ENCODE assay signal across 9 cellular contexts in the genomic region with DNA sequence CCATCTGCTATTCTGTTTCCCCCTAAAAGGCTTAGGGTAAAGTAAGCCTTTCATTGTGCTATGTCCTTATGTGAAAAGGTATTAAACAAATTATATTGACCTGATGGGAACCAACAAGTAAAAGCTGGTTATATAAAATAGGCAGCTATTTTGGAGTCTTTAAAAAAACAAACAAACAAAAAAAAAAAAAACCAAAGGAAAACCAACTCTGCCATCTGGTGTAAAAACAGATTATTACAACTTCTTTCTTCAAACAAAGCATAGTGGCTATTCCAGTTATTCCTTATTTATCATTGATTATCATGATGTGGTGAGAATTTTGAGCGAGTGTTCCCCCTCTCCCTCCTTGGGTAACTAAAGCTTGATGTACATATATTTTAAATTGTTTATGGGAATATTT.
A peak's percentile ranks its signal among the peaks of the same experiment; 100 is the strongest.
DNase-seq lines count a peak whose midpoint lies in the region; ATAC-seq and TF ChIP-seq lines count a peak whose summit lies in the region.
"Had no signal": no experiment of that assay in that cellular context is flagged by ENCODE, and none has a peak within 500 bp of the region (broad histone marks: within the 10 kb centered on the region; RNA-seq: fewer than 3 reads in every experiment).

No MANE protein-coding gene starts in this region.

- peak; percentile 74 for TF ChIP-seq CTCF in CD8-positive, alpha-beta T cell (IDR thresholded peaks at IDR 0.05)
- TF ChIP-seq CTCF in IMR-90 (conservative IDR thresholded peaks at IDR 0.05; ENCODE audit: low read depth, low read length) (peak; percentile 62), MCF 10A (IDR thresholded peaks at IDR 0.05; ENCODE audit: unreplicated experiment) (peak; percentile 57)

- H4K91ac ChIP-seq in IMR-90 (ENCODE audit: insufficient read depth, low read depth, low read length): no peak overlapping the region

- no peaks in the 10 kb centered on the region for H3K36me3 ChIP-seq in CD8-positive, alpha-beta T cell (ENCODE audit: insufficient read depth, low read length)
- no peaks in the 10 kb centered on the region for H3K36me3 ChIP-seq in IMR-90 (ENCODE audit: control insufficient read depth, insufficient read depth, low read length)

- H4K20me1 ChIP-seq in IMR-90 (ENCODE audit: insufficient read depth, low read length): no peaks in the 10 kb centered on the region

- H3K4me3 ChIP-seq in CD8-positive, alpha-beta T cell (ENCODE audit: low read depth, low read length): no peak overlapping the region
- no peak overlapping the region for H3K4me3 ChIP-seq in IMR-90 (ENCODE audit: insufficient read depth, low read depth, low read length)

- no peak for TF ChIP-seq POLR2A in IMR-90 (IDR thresholded peaks at IDR 0.05; ENCODE audit: low read depth, low read length)

- H3K4me2 ChIP-seq in IMR-90 (ENCODE audit: low read depth, low read length): no peak overlapping the region

- no peak overlapping the region for H3K14ac ChIP-seq in IMR-90 (replicated peaks; ENCODE audit: low read depth, low read length)

- no peak overlapping the region for H3K9ac ChIP-seq in IMR-90 (ENCODE audit: low read depth, low read length)

- no peaks in the 10 kb centered on the region for H3K27me3 ChIP-seq in CD8-positive, alpha-beta T cell (ENCODE audit: insufficient read depth, low read length)
- H3K27me3 ChIP-seq in IMR-90 (ENCODE audit: control insufficient read depth, insufficient read depth, low read length): peaks cover 7% of the 10 kb centered on the region; the same call in 1 of the 2 replicates

- no peak overlapping the region for H3K56ac ChIP-seq in IMR-90 (ENCODE audit: extremely low read depth, insufficient read depth, low read length)

- no peak overlapping the region for H2BK20ac ChIP-seq in IMR-90 (ENCODE audit: low read depth, low read length)

- POLR2A ChIA-PET in CD8-positive, alpha-beta T cell (lab: Charles Lee): no interaction called here
- POLR2A ChIA-PET in IMR-90 (lab: Charles Lee; ENCODE audit: unreplicated experiment): interaction anchor here (0.5 to 0.7 kb wide), 5 partner anchors 117 to 176 kb away, joined by 3 to 6 read pairs (median 4); no protein-coding TSS in a partner anchor
- POLR2A ChIA-PET in MCF 10A (lab: Yijun Ruan, JAX): interaction anchor here (0.6 to 1.0 kb wide), 6 partner anchors 125 to 268 kb away, joined by 3 to 5 read pairs (median 4); no protein-coding TSS in a partner anchor
- POLR2A ChIA-PET in activated CD4-positive, alpha-beta memory T cell treated with anti-CD3 and anti-CD28 coated beads for 36 hours (lab: Charles Lee): no interaction called here

- H2BK120ac ChIP-seq in IMR-90 (ENCODE audit: low read depth, low read length): no peak overlapping the region

- dilution Hi-C loops in IMR-90 (cut with HindIII; ENCODE audit: low sequenced_read_pairs, unreplicated experiment): no loop called here

- H3K27ac ChIP-seq in CD8-positive, alpha-beta T cell (ENCODE audit: low read depth, low read length): no peak overlapping the region
- H3K27ac ChIP-seq in IMR-90 (ENCODE audit: insufficient read depth, low read length): no peak overlapping the region
- H3K27ac ChIP-seq: HL-60 had no signal

- H3K27me3 Mint-ChIP-seq in CD8-positive, alpha-beta T cell (ENCODE audit: low read depth): no peaks in the 10 kb centered on the region
- no peaks in the 10 kb centered on the region for H3K27me3 Mint-ChIP-seq in MCF 10A (ENCODE audit: insufficient read depth, unreplicated experiment)
- peaks cover 3% of the 10 kb centered on the region for H3K27me3 Mint-ChIP-seq in activated CD4-positive, alpha-beta memory T cell treated with anti-CD3 and anti-CD28 coated beads for 36 hours

- intact Hi-C loops in CD8-positive, alpha-beta T cell (cut with DNase I, micrococcal nuclease): loop anchor here (1.0 to 10.0 kb wide), 2 partner anchors 151 to 406 kb away; no protein-coding TSS in a partner anchor
- intact Hi-C loops in IMR-90 (cut with micrococcal nuclease): loop anchor here (1.0 to 2.0 kb wide), 3 partner anchors 124 to 176 kb away; no protein-coding TSS in a partner anchor
- intact Hi-C loops in MCF 10A (cut with micrococcal nuclease): loop anchor here (1.0 to 2.0 kb wide), 5 partner anchors 66 to 226 kb away; no protein-coding TSS in a partner anchor
- intact Hi-C loops in activated CD4-positive, alpha-beta memory T cell treated with anti-CD3 and anti-CD28 coated beads for 36 hours (cut with micrococcal nuclease): loop anchor here (1.0 kb wide), 2 partner anchors 24 to 151 kb away; no protein-coding TSS in a partner anchor

- no peak overlapping the region for H4K8ac ChIP-seq in IMR-90 (ENCODE audit: low read depth in 2 of 2, low read length in 2 of 2)

- in situ Hi-C loops in IMR-90 (cut with MboI; ENCODE audit: low sequenced_read_pairs): no loop called here

- no peaks in the 10 kb centered on the region; the same call in 1 of the 2 replicates for H3K9me1 ChIP-seq in IMR-90 (ENCODE audit: insufficient read depth, low read length)

- H3K4me1 Mint-ChIP-seq in CD8-positive, alpha-beta T cell (ENCODE audit: low read depth): no peaks in the 10 kb centered on the region
- no peaks in the 10 kb centered on the region for H3K4me1 Mint-ChIP-seq in MCF 10A (ENCODE audit: insufficient read depth, unreplicated experiment)
- H3K4me1 Mint-ChIP-seq in activated CD4-positive, alpha-beta memory T cell treated with anti-CD3 and anti-CD28 coated beads for 36 hours (ENCODE audit: low read depth): no peaks in the 10 kb centered on the region

- H3K4me1 ChIP-seq in CD8-positive, alpha-beta T cell (ENCODE audit: insufficient read depth, low read length): no peaks in the 10 kb centered on the region
- peaks cover 2% of the 10 kb centered on the region; the same call in 1 of the 2 replicates for H3K4me1 ChIP-seq in IMR-90 (ENCODE audit: control insufficient read depth, insufficient read depth, low read length)

- no peak overlapping the region for H2AK5ac ChIP-seq in IMR-90 (ENCODE audit: low read depth, low read length)

- no peak for DNase-seq in CD8-positive, alpha-beta T cell
- DNase-seq in IMR-90 (peak; percentile 15), MCF 10A (ENCODE audit: unreplicated experiment) (peak; percentile 40), myocyte (ENCODE audit: low read depth) (peak; percentile 55), activated gamma-delta T cell (lab: John Stamatoyannopoulos, UW) (no peak)
- DNase-seq in activated CD4-positive, alpha-beta memory T cell treated with anti-CD3 and anti-CD28 coated beads for 36 hours: no peak
- DNase-seq in activated CD8-positive, alpha-beta memory T cell treated with anti-CD3 and anti-CD28 coated beads, Interleukin-2, amount 50 U/mL, for 48 hours: no peak

- no peak overlapping the region for H3K23ac ChIP-seq in IMR-90 (ENCODE audit: low read depth, low read length)

- H3K4me3 Mint-ChIP-seq in CD8-positive, alpha-beta T cell: no peak overlapping the region
- no peak overlapping the region for H3K4me3 Mint-ChIP-seq in MCF 10A (ENCODE audit: unreplicated experiment)
- no peak overlapping the region for H3K4me3 Mint-ChIP-seq in activated CD4-positive, alpha-beta memory T cell treated with anti-CD3 and anti-CD28 coated beads for 36 hours

- H4K5ac ChIP-seq in IMR-90 (ENCODE audit: low read depth, low read length): no peak overlapping the region

- no peak overlapping the region for H2BK15ac ChIP-seq in IMR-90 (ENCODE audit: low read depth, low read length)

- no peak overlapping the region for H3K27ac Mint-ChIP-seq in CD8-positive, alpha-beta T cell
- H3K27ac Mint-ChIP-seq in MCF 10A (ENCODE audit: low read depth, unreplicated experiment): no peak overlapping the region
- no peak overlapping the region for H3K27ac Mint-ChIP-seq in activated CD4-positive, alpha-beta memory T cell treated with anti-CD3 and anti-CD28 coated beads for 36 hours

- H3K36me3 Mint-ChIP-seq in CD8-positive, alpha-beta T cell: no peaks in the 10 kb centered on the region
- no peaks in the 10 kb centered on the region for H3K36me3 Mint-ChIP-seq in MCF 10A (ENCODE audit: insufficient read depth, unreplicated experiment)
- H3K36me3 Mint-ChIP-seq in activated CD4-positive, alpha-beta memory T cell treated with anti-CD3 and anti-CD28 coated beads for 36 hours: no peaks in the 10 kb centered on the region

- H2BK5ac ChIP-seq in IMR-90 (ENCODE audit: low read depth, low read length, poor library complexity, severe bottlenecking): no peak overlapping the region

- CTCF ChIA-PET in CD8-positive, alpha-beta T cell (lab: Charles Lee): interaction anchor here (0.9 to 11.1 kb wide), 10 partner anchors 11 to 190 kb away, joined by 3 to 122 read pairs (median 4); partner anchors contain the start of gene C2orf49
- CTCF ChIA-PET in IMR-90 (lab: Yijun Ruan, JAX) (interaction anchor here (0.5 to 1.6 kb wide), 10 partner anchors 17 to 525 kb away, joined by 3 to 9 read pairs (median 4); no protein-coding TSS in a partner anchor), MCF 10A (lab: Yijun Ruan, JAX) (interaction anchor here (0.7 to 8.1 kb wide), 35 partner anchors 15 to 263 kb away, joined by 3 to 92 read pairs (median 6); partner anchors contain the start of genes C2orf49, FHL2 and TGFBRAP1)
- CTCF ChIA-PET in activated CD4-positive, alpha-beta memory T cell treated with anti-CD3 and anti-CD28 coated beads for 36 hours (lab: Charles Lee): interaction anchor here (0.6 to 7.2 kb wide), 18 partner anchors 10 to 291 kb away, joined by 3 to 69 read pairs (median 4); no protein-coding TSS in a partner anchor

- BruUV-seq in IMR-90 (replicated peaks; lab: Mats Ljungman, UMichigan) (no TSS peak), MCF 10A (replicated peaks; lab: Mats Ljungman, UMichigan) (no TSS peak)

- H3K9me3 ChIP-seq in CD8-positive, alpha-beta T cell (ENCODE audit: low read length): no peaks in the 10 kb centered on the region
- H3K9me3 ChIP-seq in IMR-90 (ENCODE audit: control insufficient read depth, insufficient read depth, low read length): no peaks in the 10 kb centered on the region; the same call in 1 of the 2 replicates

- no peak overlapping the region for H2AK9ac ChIP-seq in IMR-90 (replicated peaks; ENCODE audit: low read depth, low read length, poor library complexity)

- H2AFZ ChIP-seq in IMR-90 (replicated peaks; ENCODE audit: low read length, poor library complexity): no peak overlapping the region

- WGBS in IMR-90 (ENCODE audit: extremely low coverage in 2 of 2, insufficient read length in 1 of 2), 2 experiments: no CpG with 5 or more reads among the region's 1 CpG

- TF ChIP-seq RAD21 in IMR-90 (IDR thresholded peaks at IDR 0.05; ENCODE audit: low read length): peak; percentile 76

- no peak for ATAC-seq in CD8-positive, alpha-beta T cell
- peak; percentile 43 for ATAC-seq in IMR-90 (ENCODE audit: low read depth)
- ATAC-seq in HG03571 (IDR thresholded peaks at IDR 0.05; ENCODE audit: unreplicated experiment): no peak

- H3K4ac ChIP-seq in IMR-90 (ENCODE audit: low read depth, low read length): no peak overlapping the region

- no peaks in the 10 kb centered on the region for H3K79me1 ChIP-seq in IMR-90 (ENCODE audit: low read depth in 1 of 2, low read length in 2 of 2)

- no peak overlapping the region for H3K18ac ChIP-seq in IMR-90 (ENCODE audit: low read depth, low read length)

- no peaks in the 10 kb centered on the region for H3K9me3 Mint-ChIP-seq in CD8-positive, alpha-beta T cell
- no peaks in the 10 kb centered on the region for H3K9me3 Mint-ChIP-seq in MCF 10A (ENCODE audit: unreplicated experiment)
- no peaks in the 10 kb centered on the region for H3K9me3 Mint-ChIP-seq in activated CD4-positive, alpha-beta memory T cell treated with anti-CD3 and anti-CD28 coated beads for 36 hours

Comparison
In these comparisons a context has a peak if more than half of its experiments do, and no peak if none do; other contexts are left out.
1. DNase-seq: peak in IMR-90 (single experiment), MCF 10A (single experiment) and myocyte (single experiment); none in CD8-positive, alpha-beta T cell (0 of 7), activated gamma-delta T cell (single experiment), activated CD4-positive, alpha-beta memory T cell treated with anti-CD3 and anti-CD28 coated beads for 36 hours (single experiment) and activated CD8-positive, alpha-beta memory T cell treated with anti-CD3 and anti-CD28 coated beads, Interleukin-2, amount 50 U/mL, for 48 hours (single experiment).
2. POLR2A ChIA-PET loops: an anchor here in IMR-90 (0.5 to 0.7 kb wide) and MCF 10A (0.6 to 1.0 kb wide); none called in CD8-positive, alpha-beta T cell and activated CD4-positive, alpha-beta memory T cell treated with anti-CD3 and anti-CD28 coated beads for 36 hours.
3. Peak in every context shown above with its lines, with median percentiles within 50 percentile points of each other: CTCF ChIP-seq.